24 cellular contexts compared by ENCODE assay signal in the genomic region with DNA sequence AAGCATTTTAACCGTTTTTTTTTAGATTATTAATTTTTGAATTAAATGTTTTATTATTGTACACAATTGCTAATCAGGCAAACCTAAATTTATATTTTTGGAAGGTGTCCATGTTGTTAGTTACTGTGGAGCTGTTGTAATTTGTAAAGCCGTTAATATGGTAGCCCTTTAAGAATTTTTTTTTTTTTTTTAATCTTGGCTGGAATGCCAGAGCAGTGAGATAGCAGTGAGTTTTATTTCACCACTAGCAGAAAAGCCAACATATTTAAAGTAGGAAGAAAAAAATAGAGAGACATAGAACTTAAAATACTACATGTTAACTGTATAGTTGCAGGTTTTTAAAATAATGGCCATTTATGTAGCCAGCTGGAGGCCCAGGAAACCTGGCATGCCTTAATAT. TPM values are rescaled to one million over a fixed set of nuclear protein-coding genes. Genes with fewer than 3 reads are reported as not detected.
DNase-seq lines count a peak whose midpoint lies in the region; ATAC-seq, FAIRE-seq and TF ChIP-seq lines count a peak whose summit lies in the region.
"Had no signal": no experiment of that assay in that cellular context is flagged by ENCODE, and none has a peak within 500 bp of the region (broad histone marks: within the 10 kb centered on the region; RNA-seq: fewer than 3 reads in every experiment).

No MANE protein-coding gene starts in this region.

- no peak overlapping the region for H3K4ac ChIP-seq in IMR-90 (ENCODE audit: low read depth, low read length)
- H3K4ac ChIP-seq in H1 (replicated peaks; ENCODE audit: insufficient read length, low read depth, low read length) = no peak overlapping the region

- no peaks in the 10 kb centered on the region for H3K27me3 ChIP-seq in right cardiac atrium (ENCODE audit: control insufficient read depth, insufficient read depth)
- no peaks in the 10 kb centered on the region for H3K27me3 ChIP-seq in IMR-90 (ENCODE audit: control insufficient read depth, insufficient read depth, low read length)
- no peaks in the 10 kb centered on the region for H3K27me3 ChIP-seq in H1 (replicated peaks in 1 of 4; ENCODE audit: control insufficient read depth in 3 of 4, extremely low read depth in 1 of 4, insufficient read depth in 3 of 4, low read length in 3 of 4)
- H3K27me3 ChIP-seq in endodermal cell (ENCODE audit: control insufficient read depth, insufficient read depth, low read length, poor library complexity, severe bottlenecking) = no peaks in the 10 kb centered on the region
- H3K27me3 ChIP-seq: Peyer's patch, SJSA1 had no signal

- no peak for TF ChIP-seq POLR2A in IMR-90 (IDR thresholded peaks at IDR 0.05; ENCODE audit: low read depth, low read length)
- TF ChIP-seq POLR2A in H1 (IDR thresholded peaks at IDR 0.05; ENCODE audit: control extremely low read depth in 1 of 2, low read depth in 2 of 2, low read length in 2 of 2) = no peak

- H3K9me3 ChIP-seq in right cardiac atrium (ENCODE audit: control insufficient read depth, low read length) (no peaks in the 10 kb centered on the region), IMR-90 (ENCODE audit: control insufficient read depth, insufficient read depth, low read length) (no peaks in the 10 kb centered on the region), H1 (ENCODE audit: insufficient read depth in 2 of 2, low read depth in 1 of 2, low read length in 1 of 2) (no peaks in the 10 kb centered on the region), endodermal cell (ENCODE audit: control insufficient read depth, low read length) (no peaks in the 10 kb centered on the region)
- H3K9me3 ChIP-seq: Peyer's patch, SJSA1 had no signal

- no peak overlapping the region for H4K8ac ChIP-seq in IMR-90 (ENCODE audit: low read depth in 2 of 2, low read length in 2 of 2)
- H4K8ac ChIP-seq in H1 (ENCODE audit: extremely low read depth, insufficient read depth, low read length) = no peak overlapping the region

- H3K56ac ChIP-seq in IMR-90 (ENCODE audit: extremely low read depth, insufficient read depth, low read length) = no peak overlapping the region
- no peak overlapping the region for H3K56ac ChIP-seq in H1 (replicated peaks; ENCODE audit: insufficient read length, low read depth, low read length)

- H3K18ac ChIP-seq in IMR-90 (ENCODE audit: low read depth, low read length) (no peak overlapping the region), H1 (ENCODE audit: extremely low read depth, low read length) (no peak overlapping the region)

- H3K9ac ChIP-seq in IMR-90 (ENCODE audit: low read depth, low read length) (no peak overlapping the region), H1 (replicated peaks in 1 of 4; ENCODE audit: extremely low read depth in 1 of 4, low read depth in 3 of 4, low read length in 3 of 4) (no peak overlapping the region), endodermal cell (ENCODE audit: extremely low read depth, low read length, poor library complexity, severe bottlenecking) (no peak overlapping the region)

- no peak for TF ChIP-seq EP300 in H1 (IDR thresholded peaks at IDR 0.05; ENCODE audit: borderline replicate concordance in 1 of 2, low read depth in 2 of 2, low read length in 2 of 2)

- H2BK5ac ChIP-seq in IMR-90 (ENCODE audit: low read depth, low read length, poor library complexity, severe bottlenecking) (no peak overlapping the region), H1 (ENCODE audit: low read depth, low read length) (no peak overlapping the region)

- dilution Hi-C loops in IMR-90 (cut with HindIII; ENCODE audit: low sequenced_read_pairs, unreplicated experiment) = no loop called here

- intact Hi-C loops in right cardiac atrium (cut with DNase I) (no loop called here), Right ventricle myocardium inferior (cut with DNase I) (no loop called here), IMR-90 (cut with micrococcal nuclease) (no loop called here)

- H3K9me1 ChIP-seq in IMR-90 (ENCODE audit: insufficient read depth, low read length) = no peaks in the 10 kb centered on the region

- H2AFZ ChIP-seq in IMR-90 (replicated peaks; ENCODE audit: low read length, poor library complexity) (no peak overlapping the region), H1 (ENCODE audit: low read length) (peak overlapping the region; percentile 39; the same call in 1 of the 2 replicates)

- no peaks in the 10 kb centered on the region for H4K20me1 ChIP-seq in IMR-90 (ENCODE audit: insufficient read depth, low read length)
- H4K20me1 ChIP-seq in H1 (replicated peaks in 1 of 2; ENCODE audit: control insufficient read depth in 1 of 2, insufficient read depth in 2 of 2, low read length in 2 of 2) = no peaks in the 10 kb centered on the region

- H2AK5ac ChIP-seq in IMR-90 (ENCODE audit: low read depth, low read length) (no peak overlapping the region), H1 (ENCODE audit: low read depth, low read length) (no peak overlapping the region)

- H3K4me2 ChIP-seq in IMR-90 (ENCODE audit: low read depth, low read length) (no peak overlapping the region), H1 (ENCODE audit: insufficient read depth in 1 of 2, low read depth in 2 of 2, low read length in 2 of 2) (no peak overlapping the region)

- H3K23me2 ChIP-seq in H1 (ENCODE audit: low read depth, low read length) = no peaks in the 10 kb centered on the region

- no TSS peak for BruUV-seq in IMR-90 (replicated peaks; lab: Mats Ljungman, UMichigan)

- CTCF ChIA-PET in IMR-90 (lab: Yijun Ruan, JAX) = interaction anchor here (0.8 to 1.7 kb wide), 2 partner anchors 12 to 31 kb away, joined by 3 to 5 read pairs; no protein-coding TSS in a partner anchor
- CTCF ChIA-PET in H1 (lab: Charles Lee; ENCODE audit: partially characterized antibody) = interaction anchor here (0.6 to 3.7 kb wide), 6 partner anchors 11 to 892 kb away, joined by 3 to 12 read pairs (median 4); a partner anchor contains a TSS
- CTCF ChIA-PET in activated CD4-positive, alpha-beta T cell treated with anti-CD3 and anti-CD28 coated beads, Interleukin-2, amount 10 ng/mL, durations not matched to agents 7 days and 5 days (lab: Charles Lee) = no interaction called here

- H3K27me3 Mint-ChIP-seq in activated CD4-positive, alpha-beta T cell treated with anti-CD3 and anti-CD28 coated beads, Interleukin-2, amount 10 ng/mL, durations not matched to agents 7 days and 5 days = peaks cover 16% of the 10 kb centered on the region
- peaks cover 20% of the 10 kb centered on the region for H3K27me3 Mint-ChIP-seq in endodermal cell (ENCODE audit: insufficient read depth)

- H3K4me1 ChIP-seq in right cardiac atrium (ENCODE audit: control insufficient read depth, insufficient read depth, low read length) (no peaks in the 10 kb centered on the region), IMR-90 (ENCODE audit: control insufficient read depth, insufficient read depth, low read length) (no peaks in the 10 kb centered on the region), H1 (replicated peaks in 1 of 4; ENCODE audit: control insufficient read depth in 3 of 4, insufficient read depth in 4 of 4, low read length in 3 of 4) (no peaks in the 10 kb centered on the region), endodermal cell (ENCODE audit: control insufficient read depth, insufficient read depth, low read length) (peaks cover 2% of the 10 kb centered on the region)
- H3K4me1 ChIP-seq: Peyer's patch had no signal

- H2BK20ac ChIP-seq in IMR-90 (ENCODE audit: low read depth, low read length) = no peak overlapping the region
- H2BK20ac ChIP-seq in H1 (ENCODE audit: low read length) = no peak overlapping the region

- H3K14ac ChIP-seq in IMR-90 (replicated peaks; ENCODE audit: low read depth, low read length) = no peak overlapping the region
- no peak overlapping the region for H3K14ac ChIP-seq in H1 (ENCODE audit: insufficient read length)

- no peak overlapping the region for H3K4me3 Mint-ChIP-seq in activated CD4-positive, alpha-beta T cell treated with anti-CD3 and anti-CD28 coated beads, Interleukin-2, amount 10 ng/mL, durations not matched to agents 7 days and 5 days
- no peak overlapping the region for H3K4me3 Mint-ChIP-seq in endodermal cell
- H3K4me3 Mint-ChIP-seq: B cell, CD14-positive monocyte, IgD-negative memory B cell had no signal

- H2BK120ac ChIP-seq in IMR-90 (ENCODE audit: low read depth, low read length) = no peak overlapping the region
- no peak overlapping the region for H2BK120ac ChIP-seq in H1 (replicated peaks; ENCODE audit: low read depth, low read length)

- 28% methylated on average over 2 of the region's 2 CpGs for WGBS in right cardiac atrium
- WGBS in IMR-90 (ENCODE audit: extremely low coverage in 2 of 2, insufficient read length in 1 of 2), 2 experiments = no CpG with 5 or more reads among the region's 2 CpGs
- WGBS in H1 (ENCODE audit: extremely low coverage in 1 of 2, insufficient coverage in 1 of 2, insufficient read length in 1 of 2, insufficient replicate concordance in 2 of 2, low coverage in 1 of 2, low lambda C conversion rate in 2 of 2, missing lambda C conversion rate in 1 of 2), 2 experiments = 76% methylated on average over 2 of the region's 2 CpGs; no CpG with 5 or more reads in 1 of the 2 experiments
- 92% methylated on average over 2 of the region's 2 CpGs; no CpG with 5 or more reads in 1 of the 2 experiments for WGBS in endodermal cell (ENCODE audit: insufficient coverage in 1 of 2, insufficient read length in 1 of 2), 2 experiments

- no peak for TF ChIP-seq RAD21 in IMR-90 (IDR thresholded peaks at IDR 0.05; ENCODE audit: low read length)
- TF ChIP-seq RAD21 in H1 (IDR thresholded peaks at IDR 0.05 in 1 of 2, conservative IDR thresholded peaks at IDR 0.05 in 1 of 2; ENCODE audit: low read depth in 2 of 2, low read length in 2 of 2) = no peak

- no peak overlapping the region for H2BK15ac ChIP-seq in IMR-90 (ENCODE audit: low read depth, low read length)
- H2BK15ac ChIP-seq in H1 (ENCODE audit: low read length) = no peak overlapping the region

- no peak overlapping the region for H3K27ac ChIP-seq in right cardiac atrium (ENCODE audit: low read length)
- H3K27ac ChIP-seq in IMR-90 (ENCODE audit: insufficient read depth, low read length) = no peak overlapping the region
- H3K27ac ChIP-seq in H1 (ENCODE audit: low read depth, low read length) = no peak overlapping the region
- no peak overlapping the region for H3K27ac ChIP-seq in endodermal cell (ENCODE audit: low read depth, low read length)
- H3K27ac ChIP-seq: Peyer's patch, SJSA1 had no signal

- no peaks in the 10 kb centered on the region for H3K9me3 Mint-ChIP-seq in activated CD4-positive, alpha-beta T cell treated with anti-CD3 and anti-CD28 coated beads, Interleukin-2, amount 10 ng/mL, durations not matched to agents 7 days and 5 days
- H3K9me3 Mint-ChIP-seq in endodermal cell = no peaks in the 10 kb centered on the region
- H3K9me3 Mint-ChIP-seq: IgD-negative memory B cell had no signal

- POLR2A ChIA-PET in IMR-90 (lab: Charles Lee; ENCODE audit: unreplicated experiment) (no interaction called here), H1 (lab: Charles Lee; ENCODE audit: partially characterized antibody) (no interaction called here)
- POLR2A ChIA-PET in activated CD4-positive, alpha-beta T cell treated with anti-CD3 and anti-CD28 coated beads, Interleukin-2, amount 10 ng/mL, durations not matched to agents 7 days and 5 days (lab: Charles Lee) = no interaction called here

- H3K36me3 ChIP-seq in IMR-90 (ENCODE audit: control insufficient read depth, insufficient read depth, low read length) (no peaks in the 10 kb centered on the region), H1 (ENCODE audit: control insufficient read depth in 2 of 4, insufficient read depth in 4 of 4, low read length in 3 of 4) (no peaks in the 10 kb centered on the region), endodermal cell (ENCODE audit: control insufficient read depth, insufficient read depth, low read length) (no peaks in the 10 kb centered on the region)
- H3K36me3 ChIP-seq: Peyer's patch, SJSA1 had no signal

- no peak overlapping the region for H3K27ac Mint-ChIP-seq in activated CD4-positive, alpha-beta T cell treated with anti-CD3 and anti-CD28 coated beads, Interleukin-2, amount 10 ng/mL, durations not matched to agents 7 days and 5 days
- H3K27ac Mint-ChIP-seq in endodermal cell = no peak overlapping the region
- H3K27ac Mint-ChIP-seq: B cell, CD14-positive monocyte, IgD-negative memory B cell had no signal

- H4K91ac ChIP-seq in IMR-90 (ENCODE audit: insufficient read depth, low read depth, low read length) = no peak overlapping the region
- no peak overlapping the region for H4K91ac ChIP-seq in H1 (replicated peaks; ENCODE audit: insufficient read length, low read length)

- H3K36me3 Mint-ChIP-seq in activated CD4-positive, alpha-beta T cell treated with anti-CD3 and anti-CD28 coated beads, Interleukin-2, amount 10 ng/mL, durations not matched to agents 7 days and 5 days (ENCODE audit: low read depth) = no peaks in the 10 kb centered on the region
- H3K36me3 Mint-ChIP-seq in endodermal cell (ENCODE audit: low read depth) = no peaks in the 10 kb centered on the region
- H3K36me3 Mint-ChIP-seq: CD14-positive monocyte, IgD-negative memory B cell had no signal

- H2AK9ac ChIP-seq in IMR-90 (replicated peaks; ENCODE audit: low read depth, low read length, poor library complexity) = no peak overlapping the region

- no peak overlapping the region for H4K5ac ChIP-seq in IMR-90 (ENCODE audit: low read depth, low read length)
- no peak overlapping the region for H4K5ac ChIP-seq in H1 (ENCODE audit: insufficient read length, low read depth, low read length)

- no peaks in the 10 kb centered on the region for H3K4me1 Mint-ChIP-seq in activated CD4-positive, alpha-beta T cell treated with anti-CD3 and anti-CD28 coated beads, Interleukin-2, amount 10 ng/mL, durations not matched to agents 7 days and 5 days
- H3K4me1 Mint-ChIP-seq in endodermal cell = peaks cover 11% of the 10 kb centered on the region
- H3K4me1 Mint-ChIP-seq: B cell, CD14-positive monocyte, IgD-negative memory B cell had no signal

- no peaks in the 10 kb centered on the region for H3K79me2 ChIP-seq in H1 (ENCODE audit: control insufficient read depth in 1 of 2, insufficient read depth in 2 of 2, low read length in 2 of 2)

- H3K23ac ChIP-seq in IMR-90 (ENCODE audit: low read depth, low read length) = no peak overlapping the region
- H3K23ac ChIP-seq in H1 (ENCODE audit: insufficient read length) = no peak overlapping the region

- DNase-seq in right cardiac atrium (no peak), Right ventricle myocardium inferior (ENCODE audit: missing footprints) (no peak), IMR-90 (peak; percentile 15), H1 (ENCODE audit: low read depth in 1 of 2, low spot score in 2 of 2) (no peak), inferior parietal cortex (ENCODE audit: extremely low spot score) (no peak), endodermal cell (no peak)
- DNase-seq in activated CD4-positive, alpha-beta T cell treated with anti-CD3 and anti-CD28 coated beads, Interleukin-2, amount 10 ng/mL, durations not matched to agents 7 days and 5 days = no peak
- DNase-seq: DMS53, EL, GF-D8, NCI-H1105, NCI-H1694, NCI-H2081, NCI-H2171 treated with DMSO at 0.1 percent for 48 hours, NCI-H524 treated with DMSO at 0.1 percent for 48 hours, NCI-H82, Peyer's patch had no signal

- in situ Hi-C loops in IMR-90 (cut with MboI; ENCODE audit: low sequenced_read_pairs) = no loop called here

- peak in 1 of 2 donors; percentile 54 for ATAC-seq in right cardiac atrium
- no peak for ATAC-seq in Right ventricle myocardium inferior
- ATAC-seq in IMR-90 (ENCODE audit: low read depth) = peak; percentile 51

- no peak overlapping the region for H2BK12ac ChIP-seq in H1 (ENCODE audit: low read depth, low read length)

- peak overlapping the region; percentile 35 for H3K4me3 ChIP-seq in right cardiac atrium (ENCODE audit: low read length)
- no peak overlapping the region for H3K4me3 ChIP-seq in IMR-90 (ENCODE audit: insufficient read depth, low read depth, low read length)
- H3K4me3 ChIP-seq in H1 (ENCODE audit: extremely low read depth in 1 of 4, insufficient read depth in 2 of 4, low read depth in 3 of 4, low read length in 4 of 4) = no peak overlapping the region
- H3K4me3 ChIP-seq in endodermal cell (ENCODE audit: low read length) = no peak overlapping the region
- H3K4me3 ChIP-seq: Peyer's patch, SJSA1 had no signal

- FAIRE-seq in H1 (lab: Jason Lieb, UNC) = no peak
- FAIRE-seq: A204.1, D721Med, HTR-8/SVneo had no signal

- no peaks in the 10 kb centered on the region for H3K79me1 ChIP-seq in IMR-90 (ENCODE audit: low read depth in 1 of 2, low read length in 2 of 2)
- H3K79me1 ChIP-seq in H1 (ENCODE audit: low read depth, low read length) = no peaks in the 10 kb centered on the region

- TF ChIP-seq CTCF in IMR-90 (conservative IDR thresholded peaks at IDR 0.05; ENCODE audit: low read depth, low read length) (no peak), H1 (IDR thresholded peaks at IDR 0.05; ENCODE audit: control extremely low read depth in 1 of 3, insufficient read depth in 1 of 3, low read depth in 1 of 3, low read length in 3 of 3) (no peak), endodermal cell (conservative IDR thresholded peaks at IDR 0.05) (no peak)

RNA-seq across cellular contexts. Expression of gene RNF20, which starts 35.3 kb away (rescaled TPM):
- total RNA-seq in right cardiac atrium = 10 to 100 TPM; 49.1 to 59.5 (median 51.6) TPM
- 17.9 TPM for polyA plus RNA-seq in right cardiac atrium
- 48.3 TPM for total RNA-seq in Right ventricle myocardium inferior
- 21.3 and 30.8 TPM in 2 replicates for total RNA-seq in IMR-90 (2012; rRNA removed)
- 10.1 and 13.7 TPM in 2 replicates for polyA plus RNA-seq in IMR-90 (2012; rRNA removed)
- polyA plus RNA-seq in IMR-90 (2012; cell fraction: cytosol; rRNA removed) = 2.0 and 4.0 TPM in 2 replicates
- 1.3 and 8.6 TPM in 2 replicates for polyA plus RNA-seq in IMR-90 (2012; cell fraction: nucleus; rRNA removed; ENCODE audit: low replicate concordance)
- 61.9 and 65.2 TPM in 2 replicates for total RNA-seq in H1 (2021; fragmentation: NEBNext Ultra II Directional; extraction: Animal tissue kit (Norgen Biotek cat#: 25700))
- polyA plus RNA-seq in H1 (2011; rRNA removed) = 7.3 and 9.4 TPM in 2 replicates
- polyA plus RNA-seq in H1 (2011; cell fraction: cytosol; rRNA removed) = 16.7 TPM
- 9.8 TPM for polyA plus RNA-seq in H1 (2011; cell fraction: nucleus; rRNA removed)
- polyA plus RNA-seq in H1 (2012, experiment 1 of 2) = 29.3 to 59.4 TPM (median 49.3 TPM) in 4 replicates
- 3.2 TPM for polyA plus RNA-seq in H1 (2012, experiment 2 of 2)
- 39.4 TPM for polyA plus RNA-seq in H1 (2013, experiment 1 of 2)
- polyA plus RNA-seq in H1 (2013, experiment 2 of 2) = 36.7 TPM
- polyA minus RNA-seq in H1 (2011; rRNA and poly(A)+ RNA removed) = 45.9 and 62.0 TPM in 2 replicates
- 21.4 TPM for polyA minus RNA-seq in H1 (2011; cell fraction: cytosol; rRNA and poly(A)+ RNA removed)
- polyA minus RNA-seq in H1 (2011; cell fraction: nucleus; rRNA and poly(A)+ RNA removed) = 34.2 TPM
- total RNA-seq in activated CD4-positive, alpha-beta T cell treated with anti-CD3 and anti-CD28 coated beads, Interleukin-2, amount 10 ng/mL, durations not matched to agents 7 days and 5 days = 10 to 100 TPM; 49.4 to 52.4 TPM
- 10 to 100 TPM; 45.4 to 58.4 TPM for total RNA-seq in endodermal cell
- 39.5 TPM for polyA plus RNA-seq in endodermal cell (2013, experiment 1 of 2)
- 34.2 TPM for polyA plus RNA-seq in endodermal cell (2013, experiment 2 of 2)
